1 cellular context compared by ENCODE assay signal in the genomic region with DNA sequence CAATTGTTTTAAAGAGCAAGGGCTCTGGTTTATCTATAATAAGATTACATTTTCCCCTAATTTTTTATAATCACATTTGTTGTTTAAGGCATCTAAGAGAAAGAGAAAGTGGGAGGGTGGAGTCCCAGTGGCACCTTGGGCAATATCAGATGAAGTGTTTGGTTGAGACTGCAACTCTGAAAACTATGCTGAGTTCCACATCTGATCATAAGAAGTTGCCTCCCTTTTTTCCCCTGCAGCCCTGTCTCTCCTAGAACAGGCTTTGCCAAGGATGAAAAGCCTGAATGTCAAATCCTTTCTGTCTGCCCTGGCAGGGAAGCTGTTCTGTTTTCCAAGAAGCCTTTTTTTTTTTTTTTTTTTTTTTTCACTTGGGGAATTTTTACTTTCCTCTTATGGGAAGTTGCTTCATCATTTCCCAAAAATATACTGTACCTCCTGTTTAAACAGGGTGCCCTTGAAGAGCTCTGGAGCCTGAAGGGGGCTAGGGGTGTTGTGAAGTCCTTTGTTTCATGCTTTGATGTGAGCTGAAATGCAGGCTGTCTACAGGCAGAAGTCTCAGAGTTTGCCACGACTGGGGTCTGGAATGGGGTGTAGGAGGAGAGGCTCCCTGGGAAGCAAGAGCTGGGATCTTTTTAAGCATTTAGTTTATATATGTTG.
A peak's percentile ranks its signal among the peaks of the same experiment; 100 is the strongest.
TF ChIP-seq lines count a peak whose summit lies in the region.

No MANE protein-coding gene starts in this region.

TF ChIP-seq in HepG2, 621 proteins besides CTCF, POLR2A, EP300 and RAD21 (continued from another document):
- TF ChIP-seq, protein P1, sequence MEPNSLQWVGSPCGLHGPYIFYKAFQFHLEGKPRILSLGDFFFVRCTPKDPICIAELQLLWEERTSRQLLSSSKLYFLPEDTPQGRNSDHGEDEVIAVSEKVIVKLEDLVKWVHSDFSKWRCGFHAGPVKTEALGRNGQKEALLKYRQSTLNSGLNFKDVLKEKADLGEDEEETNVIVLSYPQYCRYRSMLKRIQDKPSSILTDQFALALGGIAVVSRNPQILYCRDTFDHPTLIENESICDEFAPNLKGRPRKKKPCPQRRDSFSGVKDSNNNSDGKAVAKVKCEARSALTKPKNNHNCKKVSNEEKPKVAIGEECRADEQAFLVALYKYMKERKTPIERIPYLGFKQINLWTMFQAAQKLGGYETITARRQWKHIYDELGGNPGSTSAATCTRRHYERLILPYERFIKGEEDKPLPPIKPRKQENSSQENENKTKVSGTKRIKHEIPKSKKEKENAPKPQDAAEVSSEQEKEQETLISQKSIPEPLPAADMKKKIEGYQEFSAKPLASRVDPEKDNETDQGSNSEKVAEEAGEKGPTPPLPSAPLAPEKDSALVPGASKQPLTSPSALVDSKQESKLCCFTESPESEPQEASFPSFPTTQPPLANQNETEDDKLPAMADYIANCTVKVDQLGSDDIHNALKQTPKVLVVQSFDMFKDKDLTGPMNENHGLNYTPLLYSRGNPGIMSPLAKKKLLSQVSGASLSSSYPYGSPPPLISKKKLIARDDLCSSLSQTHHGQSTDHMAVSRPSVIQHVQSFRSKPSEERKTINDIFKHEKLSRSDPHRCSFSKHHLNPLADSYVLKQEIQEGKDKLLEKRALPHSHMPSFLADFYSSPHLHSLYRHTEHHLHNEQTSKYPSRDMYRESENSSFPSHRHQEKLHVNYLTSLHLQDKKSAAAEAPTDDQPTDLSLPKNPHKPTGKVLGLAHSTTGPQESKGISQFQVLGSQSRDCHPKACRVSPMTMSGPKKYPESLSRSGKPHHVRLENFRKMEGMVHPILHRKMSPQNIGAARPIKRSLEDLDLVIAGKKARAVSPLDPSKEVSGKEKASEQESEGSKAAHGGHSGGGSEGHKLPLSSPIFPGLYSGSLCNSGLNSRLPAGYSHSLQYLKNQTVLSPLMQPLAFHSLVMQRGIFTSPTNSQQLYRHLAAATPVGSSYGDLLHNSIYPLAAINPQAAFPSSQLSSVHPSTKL (CRISPR knock-in tag; IDR thresholded peaks at IDR 0.05): peak; percentile 26
- no peak for TF ChIP-seq SOX13 (IDR thresholded peaks at IDR 0.05)
- peak in 1 of 2 experiments; percentile 76; a peak in 2 of 4 replicates for TF ChIP-seq SOX13 (CRISPR knock-in tag; conservative IDR thresholded peaks at IDR 0.05 in 1 of 2, IDR thresholded peaks at IDR 0.05 in 1 of 2)
- no peak for TF ChIP-seq SRSF4 (IDR thresholded peaks at IDR 0.05; ENCODE audit: low read depth, low read length, poor library complexity, severe bottlenecking)
- TF ChIP-seq TBX2 (CRISPR knock-in tag; IDR thresholded peaks at IDR 0.05; ENCODE audit: borderline replicate concordance): peak; percentile 34; the same call in 1 of the 2 replicates
- peak; percentile 22; the same call in 1 of the 2 replicates for TF ChIP-seq SOX5 (CRISPR knock-in tag; IDR thresholded peaks at IDR 0.05; ENCODE audit: borderline replicate concordance)
- TF ChIP-seq GATAD2A (CRISPR knock-in tag; IDR thresholded peaks at IDR 0.05): peak; percentile 20; the same call in 1 of the 2 replicates
- no peak for TF ChIP-seq HDAC2 (CRISPR knock-in tag; IDR thresholded peaks at IDR 0.05)
- peak; percentile 47; the same call in 1 of the 2 replicates for TF ChIP-seq CREM (IDR thresholded peaks at IDR 0.05)
- no peak for TF ChIP-seq CREM (CRISPR knock-in tag; IDR thresholded peaks at IDR 0.05)
- TF ChIP-seq, protein P2, sequence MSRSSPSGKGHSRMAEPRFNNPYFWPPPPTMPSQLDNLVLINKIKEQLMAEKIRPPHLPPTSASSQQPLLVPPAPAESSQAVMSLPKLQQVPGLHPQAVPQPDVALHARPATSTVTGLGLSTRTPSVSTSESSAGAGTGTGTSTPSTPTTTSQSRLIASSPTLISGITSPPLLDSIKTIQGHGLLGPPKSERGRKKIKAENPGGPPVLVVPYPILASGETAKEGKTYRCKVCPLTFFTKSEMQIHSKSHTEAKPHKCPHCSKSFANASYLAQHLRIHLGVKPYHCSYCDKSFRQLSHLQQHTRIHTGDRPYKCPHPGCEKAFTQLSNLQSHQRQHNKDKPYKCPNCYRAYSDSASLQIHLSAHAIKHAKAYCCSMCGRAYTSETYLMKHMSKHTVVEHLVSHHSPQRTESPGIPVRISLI (CRISPR knock-in tag; IDR thresholded peaks at IDR 0.05; ENCODE audit: borderline replicate concordance): peak; percentile 66; the same call in 1 of the 2 replicates
- TF ChIP-seq, protein P3, sequence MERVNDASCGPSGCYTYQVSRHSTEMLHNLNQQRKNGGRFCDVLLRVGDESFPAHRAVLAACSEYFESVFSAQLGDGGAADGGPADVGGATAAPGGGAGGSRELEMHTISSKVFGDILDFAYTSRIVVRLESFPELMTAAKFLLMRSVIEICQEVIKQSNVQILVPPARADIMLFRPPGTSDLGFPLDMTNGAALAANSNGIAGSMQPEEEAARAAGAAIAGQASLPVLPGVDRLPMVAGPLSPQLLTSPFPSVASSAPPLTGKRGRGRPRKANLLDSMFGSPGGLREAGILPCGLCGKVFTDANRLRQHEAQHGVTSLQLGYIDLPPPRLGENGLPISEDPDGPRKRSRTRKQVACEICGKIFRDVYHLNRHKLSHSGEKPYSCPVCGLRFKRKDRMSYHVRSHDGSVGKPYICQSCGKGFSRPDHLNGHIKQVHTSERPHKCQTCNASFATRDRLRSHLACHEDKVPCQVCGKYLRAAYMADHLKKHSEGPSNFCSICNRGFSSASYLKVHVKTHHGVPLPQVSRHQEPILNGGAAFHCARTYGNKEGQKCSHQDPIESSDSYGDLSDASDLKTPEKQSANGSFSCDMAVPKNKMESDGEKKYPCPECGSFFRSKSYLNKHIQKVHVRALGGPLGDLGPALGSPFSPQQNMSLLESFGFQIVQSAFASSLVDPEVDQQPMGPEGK (CRISPR knock-in tag; IDR thresholded peaks at IDR 0.05): 0 out of 2 replicates have a peak, but pooled peaks have one; percentile 21
- TF ChIP-seq NFKB2 (CRISPR knock-in tag; IDR thresholded peaks at IDR 0.05; ENCODE audit: borderline replicate concordance): no peak
- peak; percentile 70 for TF ChIP-seq TCF7 (IDR thresholded peaks at IDR 0.05; ENCODE audit: low read depth)
- TF ChIP-seq NFKBIZ (CRISPR knock-in tag; IDR thresholded peaks at IDR 0.05): peak; percentile 100
TF ChIP-seq in HepG2: peak in this region for 17.
